In the genomic region with DNA sequence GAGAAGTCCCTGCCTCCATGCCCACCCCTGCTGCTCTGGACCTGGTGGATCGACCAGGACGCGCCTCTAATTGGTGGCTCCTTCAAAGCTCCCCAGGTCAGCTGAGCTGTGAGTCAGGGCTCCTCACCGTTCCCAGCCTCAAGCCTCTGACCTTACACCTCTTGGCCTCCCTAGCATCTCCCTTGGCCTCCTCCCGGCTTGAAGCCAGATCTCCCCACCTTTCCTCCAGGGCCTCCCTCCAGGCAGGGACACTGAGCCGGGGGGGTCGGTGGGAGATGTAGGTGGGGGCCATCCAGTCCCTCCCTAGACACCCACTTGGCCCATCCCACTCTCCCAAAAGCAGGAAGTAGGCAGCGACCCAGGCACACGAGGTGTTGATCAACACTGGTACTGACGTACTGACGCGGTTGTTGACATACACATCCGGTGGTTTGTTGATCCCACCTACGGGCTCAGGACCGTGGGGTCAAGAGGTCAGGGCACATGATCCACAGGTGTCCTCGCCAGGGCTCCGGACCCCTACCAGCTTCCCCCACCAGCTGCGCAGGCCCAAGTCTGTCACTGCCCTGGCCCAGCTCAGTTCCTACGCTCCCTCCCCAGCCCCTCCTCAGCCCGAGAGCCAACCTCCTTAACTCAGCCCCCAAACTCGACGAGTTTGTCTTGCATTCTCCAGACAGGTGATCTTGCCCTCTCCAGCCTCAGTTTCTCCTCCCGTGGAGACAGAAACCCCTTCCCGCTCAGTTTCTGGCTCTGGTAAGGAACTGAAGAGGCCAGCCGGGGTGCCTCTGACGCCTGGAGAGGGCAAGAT, we compare ENCODE assay signal across 8 cellular contexts.
DNase-seq lines count a peak whose midpoint lies in the region; ATAC-seq and TF ChIP-seq lines count a peak whose summit lies in the region.

No MANE protein-coding gene starts in this region.

- no peaks in the 10 kb centered on the region for H3K9me3 ChIP-seq in RWPE2 (ENCODE audit: severe bottlenecking)

- peak; percentile 1 for ATAC-seq in HG02759 (IDR thresholded peaks at IDR 0.05; ENCODE audit: unreplicated experiment)
- peak; percentile 7; the same call in 1 of the 3 replicates for ATAC-seq in RWPE2 (ENCODE audit: low read depth)
- ATAC-seq in GM18520 (IDR thresholded peaks at IDR 0.05; ENCODE audit: unreplicated experiment), result no peak

- in situ Hi-C loops in T47D (cut with HindIII; ENCODE audit: low pct_unique_long_range_greater_than_20kb, low sequenced_read_pairs), result no loop called here

- H3K4me1 ChIP-seq in RWPE2 (ENCODE audit: insufficient read depth, poor library complexity, severe bottlenecking), result peaks cover 3% of the 10 kb centered on the region

- H3K36me3 ChIP-seq in RWPE2 (ENCODE audit: low read depth), result peaks cover 11% of the 10 kb centered on the region; the same call in 1 of the 2 replicates

- TF ChIP-seq CTCF in RWPE2 (IDR thresholded peaks at IDR 0.05; ENCODE audit: poor library complexity, severe bottlenecking), result no peak

- H3K27ac ChIP-seq in RWPE2 (ENCODE audit: poor library complexity, severe bottlenecking), result peak overlapping the region; percentile 44

- no peaks in the 10 kb centered on the region for H3K27me3 ChIP-seq in RWPE2 (ENCODE audit: insufficient read depth, poor library complexity, severe bottlenecking)

- DNase-seq in EH (ENCODE audit: low read depth) (peak; percentile 41), RWPE2 (ENCODE audit: low spot score) (no peak), T47D (ENCODE audit: low read depth in 1 of 2, low spot score in 1 of 2) (peak; percentile 42 to 52), iris pigment epithelial cell (ENCODE audit: low read depth) (peak; percentile 50), hippocampal formation (lab: John Stamatoyannopoulos, UW) (no peak)
- peak; percentile 13 to 27 for DNase-seq in stimulated activated CD4-positive, alpha-beta T cell treated with anti-CD3 and anti-CD28 coated beads, Interleukin-4, amount 100 ng/mL, for 4 hours

- peak overlapping the region; percentile 61 for H3K4me3 ChIP-seq in RWPE2 (ENCODE audit: severe bottlenecking)

Comparison
In these comparisons a context has a peak if more than half of its experiments do, and no peak if none do; other contexts are left out.
1. DNase-seq: peak in EH (single experiment), T47D (2 of 2), iris pigment epithelial cell (single experiment) and stimulated activated CD4-positive, alpha-beta T cell treated with anti-CD3 and anti-CD28 coated beads, Interleukin-4, amount 100 ng/mL, for 4 hours (2 of 2); none in RWPE2 (single experiment) and hippocampal formation (0 of 2).